ENCODE assay signal across 8 cellular contexts in the genomic region with DNA sequence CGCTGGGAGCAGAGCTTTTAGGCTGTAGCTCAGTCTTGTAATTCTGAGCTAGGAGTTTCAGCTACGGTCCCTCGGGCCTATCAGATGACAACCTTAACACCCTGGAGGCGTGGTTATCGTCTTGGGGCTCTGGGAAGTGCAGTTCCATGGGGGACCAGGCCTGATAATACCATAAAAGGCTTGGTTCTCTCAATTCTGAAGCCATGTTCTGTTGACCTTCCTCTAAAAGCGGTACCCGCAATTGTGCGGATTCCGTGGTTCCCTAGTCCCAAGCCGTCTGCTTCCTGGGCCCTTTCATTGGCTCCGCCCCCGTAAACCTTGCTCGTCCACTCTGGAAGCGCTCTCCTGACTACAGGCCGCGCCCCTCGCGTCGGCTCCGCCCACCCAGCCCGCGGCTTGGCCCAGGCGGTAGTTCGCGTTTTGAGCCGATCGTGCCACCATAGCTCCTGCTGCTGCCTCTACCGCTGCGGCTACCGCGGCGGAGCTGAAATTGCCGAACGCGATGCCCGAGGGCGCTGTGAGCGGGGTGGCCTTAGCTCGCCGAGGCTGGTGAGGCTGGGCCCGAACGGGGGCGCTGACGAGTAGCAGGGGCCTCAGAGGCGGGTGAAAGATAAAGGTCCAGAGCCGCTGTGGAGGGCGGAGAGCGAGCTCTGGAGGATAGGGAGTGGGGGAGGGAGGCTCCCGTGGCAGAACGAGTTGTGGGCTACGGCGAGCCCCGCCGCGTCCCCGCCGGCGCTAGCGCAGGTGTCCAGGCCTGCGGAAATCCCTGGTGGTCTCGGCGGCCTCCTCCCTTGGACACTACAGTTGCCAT. TPM values are rescaled to one million over a fixed set of nuclear protein-coding genes. Genes with fewer than 3 reads are reported as not detected.
A peak's percentile ranks its signal among the peaks of the same experiment; 100 is the strongest.
DNase-seq lines count a peak whose midpoint lies in the region; ATAC-seq, FAIRE-seq and TF ChIP-seq lines count a peak whose summit lies in the region.

A gene with protein sequence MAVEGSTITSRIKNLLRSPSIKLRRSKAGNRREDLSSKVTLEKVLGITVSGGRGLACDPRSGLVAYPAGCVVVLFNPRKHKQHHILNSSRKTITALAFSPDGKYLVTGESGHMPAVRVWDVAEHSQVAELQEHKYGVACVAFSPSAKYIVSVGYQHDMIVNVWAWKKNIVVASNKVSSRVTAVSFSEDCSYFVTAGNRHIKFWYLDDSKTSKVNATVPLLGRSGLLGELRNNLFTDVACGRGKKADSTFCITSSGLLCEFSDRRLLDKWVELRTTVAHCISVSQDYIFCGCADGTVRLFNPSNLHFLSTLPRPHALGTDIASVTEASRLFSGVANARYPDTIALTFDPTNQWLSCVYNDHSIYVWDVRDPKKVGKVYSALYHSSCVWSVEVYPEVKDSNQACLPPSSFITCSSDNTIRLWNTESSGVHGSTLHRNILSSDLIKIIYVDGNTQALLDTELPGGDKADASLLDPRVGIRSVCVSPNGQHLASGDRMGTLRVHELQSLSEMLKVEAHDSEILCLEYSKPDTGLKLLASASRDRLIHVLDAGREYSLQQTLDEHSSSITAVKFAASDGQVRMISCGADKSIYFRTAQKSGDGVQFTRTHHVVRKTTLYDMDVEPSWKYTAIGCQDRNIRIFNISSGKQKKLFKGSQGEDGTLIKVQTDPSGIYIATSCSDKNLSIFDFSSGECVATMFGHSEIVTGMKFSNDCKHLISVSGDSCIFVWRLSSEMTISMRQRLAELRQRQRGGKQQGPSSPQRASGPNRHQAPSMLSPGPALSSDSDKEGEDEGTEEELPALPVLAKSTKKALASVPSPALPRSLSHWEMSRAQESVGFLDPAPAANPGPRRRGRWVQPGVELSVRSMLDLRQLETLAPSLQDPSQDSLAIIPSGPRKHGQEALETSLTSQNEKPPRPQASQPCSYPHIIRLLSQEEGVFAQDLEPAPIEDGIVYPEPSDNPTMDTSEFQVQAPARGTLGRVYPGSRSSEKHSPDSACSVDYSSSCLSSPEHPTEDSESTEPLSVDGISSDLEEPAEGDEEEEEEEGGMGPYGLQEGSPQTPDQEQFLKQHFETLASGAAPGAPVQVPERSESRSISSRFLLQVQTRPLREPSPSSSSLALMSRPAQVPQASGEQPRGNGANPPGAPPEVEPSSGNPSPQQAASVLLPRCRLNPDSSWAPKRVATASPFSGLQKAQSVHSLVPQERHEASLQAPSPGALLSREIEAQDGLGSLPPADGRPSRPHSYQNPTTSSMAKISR (N-terminal part only) (plus strand): TSS at position 423 of the 811 bp plus-strand sequence. CDS start 792 bp downstream, outside the sequence.

- H3K4me1 ChIP-seq in mammary epithelial cell (ENCODE audit: insufficient read depth, low read length) (peaks cover 37% of the 10 kb centered on the region), small intestine (ENCODE audit: control insufficient read depth in 2 of 2, insufficient read depth in 1 of 2, low read depth in 1 of 2, low read length in 1 of 2) (peaks cover 0 to 6% of the 10 kb centered on the region in 2 donors)

- ATAC-seq in GM18873 (IDR thresholded peaks at IDR 0.05; ENCODE audit: low FRiP score, unreplicated experiment) = peak; percentile 79
- peak; percentile 60 for ATAC-seq in HG03139 (IDR thresholded peaks at IDR 0.05; ENCODE audit: unreplicated experiment)

- H3K36me3 ChIP-seq in mammary epithelial cell (ENCODE audit: insufficient read depth, low read length) = no peaks in the 10 kb centered on the region
- no peaks in the 10 kb centered on the region for H3K36me3 ChIP-seq in small intestine (ENCODE audit: control insufficient read depth in 2 of 2, insufficient read depth in 2 of 2, low read length in 2 of 2)

- H3K27ac ChIP-seq in VCaP (peak within 1 kb of the TSS; percentile 79), mammary epithelial cell (ENCODE audit: insufficient read depth, low read depth, low read length) (peak within 1 kb of the TSS; percentile 89), small intestine (ENCODE audit: low read depth in 1 of 2, low read length in 1 of 2) (peak within 1 kb of the TSS; percentile 72 to 86)

- no peaks in the 10 kb centered on the region for H4K20me1 ChIP-seq in mammary epithelial cell (ENCODE audit: insufficient read depth, low read length)

- H3K4me3 ChIP-seq in mammary epithelial cell (replicated peaks in 1 of 3; ENCODE audit: insufficient read depth in 1 of 3, low read depth in 2 of 3, low read length in 3 of 3) = peak within 1 kb of the TSS; percentile 61 to 69 (median 64)
- H3K4me3 ChIP-seq in small intestine (ENCODE audit: low read depth in 1 of 2, low read length in 2 of 2) = peak within 1 kb of the TSS; percentile 55 to 72

- CTCF ChIA-PET in mammary epithelial cell (lab: Charles Lee; ENCODE audit: low non-redundant PET) = interaction anchor here (0.5 to 2.8 kb wide), 13 partner anchors 15 to 309 kb away, joined by 3 to 32 read pairs (median 3); no protein-coding TSS in a partner anchor

- peak; percentile 81 for TF ChIP-seq CTCF in VCaP (conservative IDR thresholded peaks at IDR 0.05)
- peak; percentile 54 to 79 for TF ChIP-seq CTCF in mammary epithelial cell (conservative IDR thresholded peaks at IDR 0.05 in 1 of 2, IDR thresholded peaks at IDR 0.05 in 1 of 2; ENCODE audit: extremely low read depth in 1 of 2, insufficient read depth in 1 of 2, low read depth in 1 of 2, low read length in 2 of 2)

- peak; percentile 97 for DNase-seq in AG08395 (ENCODE audit: low spot score)
- DNase-seq in NCI-H2196 treated with DMSO at 0.1 percent for 48 hours (lab: John Stamatoyannopoulos, UW; ENCODE audit: unreplicated experiment) = peak; percentile 75
- DNase-seq in mammary epithelial cell = peak; percentile 99
- peak; percentile 97 for DNase-seq in iPS-NIHi11 (ENCODE audit: low spot score)
- DNase-seq in small intestine = peak; percentile 99

- H3K9me3 ChIP-seq in mammary epithelial cell (replicated peaks; ENCODE audit: insufficient read depth, low read length) = no peaks in the 10 kb centered on the region
- no peaks in the 10 kb centered on the region for H3K9me3 ChIP-seq in small intestine (ENCODE audit: control insufficient read depth, low read depth)

- dilution Hi-C loops in mammary epithelial cell (cut with HindIII; ENCODE audit: low sequenced_read_pairs) = loop anchor here (5.0 kb wide), 1 partner anchor 37 kb away; no protein-coding TSS in a partner anchor

- peak within 1 kb of the TSS; percentile 78 for H2AFZ ChIP-seq in mammary epithelial cell (ENCODE audit: low read depth, low read length)

- no peak for FAIRE-seq in small intestine (lab: Jason Lieb, UNC)

- WGBS in mammary epithelial cell (ENCODE audit: low coverage, missing lambda C conversion rate) = 3% methylated on average over 18 of the region's 62 CpGs
- 0 to 1% (median 0%) methylated on average over 61 to 62 of the region's 62 CpGs for WGBS in small intestine, 3 donors

- no TSS peak for BruUV-seq in mammary epithelial cell (replicated peaks; lab: Mats Ljungman, UMichigan)

- in situ Hi-C loops in mammary epithelial cell (cut with MboI; ENCODE audit: low sequenced_read_pairs in 2 of 2) = loop anchor here in 1 of 2 donors (5.0 to 25.0 kb wide), 2 partner anchors 33 to 312 kb away; no protein-coding TSS in a partner anchor

- H3K4me2 ChIP-seq in mammary epithelial cell (ENCODE audit: insufficient read depth, low read depth, low read length) = peak within 1 kb of the TSS; percentile 96

- H3K9ac ChIP-seq in mammary epithelial cell (ENCODE audit: insufficient read depth, low read length) = peak within 1 kb of the TSS; percentile 90

- H3K27me3 ChIP-seq in mammary epithelial cell (ENCODE audit: insufficient read depth, low read length) (no peaks in the 10 kb centered on the region), small intestine (ENCODE audit: control insufficient read depth in 2 of 2, insufficient read depth in 2 of 2, low read length in 2 of 2) (no peaks in the 10 kb centered on the region)

- intact Hi-C loops in mammary epithelial cell (cut with micrococcal nuclease) = loop anchor here (1.0 to 10.0 kb wide), 8 partner anchors 32 to 307 kb away; a partner anchor contains a TSS

- peaks cover 47% of the 10 kb centered on the region for H3K79me2 ChIP-seq in mammary epithelial cell (ENCODE audit: insufficient read depth, low read length)

RNA-seq across cellular contexts. Expression of the gene that starts here (rescaled TPM):
- total RNA-seq in mammary epithelial cell = 100 to 1,000 TPM in 1 of 2 donors, 10 to 100 TPM in 1; 41.3 to 109 TPM
- 13.2 TPM for polyA plus RNA-seq in mammary epithelial cell
- 128 TPM for polyA minus RNA-seq in mammary epithelial cell
- polyA plus RNA-seq in small intestine = 10 to 100 TPM in 2 of 3 donors, 1 to 10 TPM in 1; 8.3 to 30.2 (median 21.1) TPM

Comparison
In these comparisons a context has a peak if more than half of its experiments do, and no peak if none do; other contexts are left out.
1. Peak in every context shown above with its lines: DNase-seq, ATAC-seq, H3K4me3 ChIP-seq and H3K27ac ChIP-seq.